8 cellular contexts compared by ENCODE assay signal in genomic region chr5:168578506-168579205, GRCh38. TPM values are rescaled to one million over a fixed set of nuclear protein-coding genes. Genes with fewer than 3 reads are reported as not detected.
DNase-seq lines count a peak whose midpoint lies in the region; ATAC-seq, FAIRE-seq and TF ChIP-seq lines count a peak whose summit lies in the region.

No MANE protein-coding gene starts in this region.

- peak overlapping the region; percentile 55 for H3K27ac Mint-ChIP-seq in astrocyte (ENCODE audit: unreplicated experiment)
- H3K27ac Mint-ChIP-seq in stimulated activated naive B cell treated with anti-CD40 and anti-IgM and Interleukin-4, amounts not matched to agents 10 μg/mL and 1 μg/mL and 100 μg/mL, for 72 hours = peak overlapping the region; percentile 94

- no peaks in the 10 kb centered on the region for H3K36me3 Mint-ChIP-seq in astrocyte (ENCODE audit: low read depth, unreplicated experiment)
- peaks cover 0 to 19% of the 10 kb centered on the region in 2 donors for H3K36me3 Mint-ChIP-seq in stimulated activated naive B cell treated with anti-CD40 and anti-IgM and Interleukin-4, amounts not matched to agents 10 μg/mL and 1 μg/mL and 100 μg/mL, for 72 hours

- H2AFZ ChIP-seq in astrocyte (ENCODE audit: low read depth, low read length) = peak overlapping the region; percentile 50

- TF ChIP-seq POLR2A in NB4 (IDR thresholded peaks at IDR 0.05; ENCODE audit: extremely low read depth, insufficient read length) = no peak

- in situ Hi-C loops in GM13977 (cut with MboI; ENCODE audit: low pct_unique_long_range_greater_than_20kb, low sequenced_read_pairs, unreplicated experiment) = no loop called here

- no peak for TF ChIP-seq CTCF in HFF-Myc (IDR thresholded peaks at IDR 0.05; ENCODE audit: low read depth, low read length, missing control alignments)
- TF ChIP-seq CTCF in NB4 (IDR thresholded peaks at IDR 0.05; ENCODE audit: low read depth, low read length) = no peak
- TF ChIP-seq CTCF in astrocyte (IDR thresholded peaks at IDR 0.05; ENCODE audit: insufficient read depth, low read depth, low read length) = no peak
- no peak for TF ChIP-seq CTCF in kidney (IDR thresholded peaks at IDR 0.05; ENCODE audit: borderline replicate concordance, extremely low read depth, insufficient read depth)
- TF ChIP-seq CTCF in GM13977 (IDR thresholded peaks at IDR 0.05; ENCODE audit: extremely low read depth, insufficient read depth, missing control alignments) = no peak

- H3K36me3 ChIP-seq in astrocyte (ENCODE audit: insufficient read depth, low read length) (no peaks in the 10 kb centered on the region), kidney (ENCODE audit: control insufficient read depth in 1 of 2, insufficient read depth in 2 of 2, low read length in 2 of 2) (no peaks in the 10 kb centered on the region)

- H3K9me3 Mint-ChIP-seq in astrocyte (ENCODE audit: unreplicated experiment) = peaks cover 6% of the 10 kb centered on the region
- peaks cover 0 to 4% of the 10 kb centered on the region in 2 donors for H3K9me3 Mint-ChIP-seq in stimulated activated naive B cell treated with anti-CD40 and anti-IgM and Interleukin-4, amounts not matched to agents 10 μg/mL and 1 μg/mL and 100 μg/mL, for 72 hours

- H3K9ac ChIP-seq in astrocyte (ENCODE audit: low read length) (peak overlapping the region; percentile 92), kidney (ENCODE audit: low read length in 2 of 2) (peak overlapping the region; percentile 30 to 93)

- FAIRE-seq in astrocyte (lab: Jason Lieb, UNC) = no peak
- no peak for FAIRE-seq in kidney (lab: Jason Lieb, UNC)

- H3K4me1 ChIP-seq in astrocyte (ENCODE audit: insufficient read depth, low read length) (peaks cover 5% of the 10 kb centered on the region), kidney (ENCODE audit: control insufficient read depth in 1 of 2, insufficient read depth in 1 of 2, low read depth in 1 of 2, low read length in 2 of 2) (peaks cover 0 to 7% of the 10 kb centered on the region in 2 donors)

- peak overlapping the region; percentile 93 for H3K4me2 ChIP-seq in astrocyte (ENCODE audit: low read length)

- H3K9me3 ChIP-seq in astrocyte (ENCODE audit: insufficient read depth, low read depth, low read length) (no peaks in the 10 kb centered on the region), kidney (ENCODE audit: control insufficient read depth in 1 of 2, low read length in 2 of 2) (no peaks in the 10 kb centered on the region)

- no peaks in the 10 kb centered on the region for H3K27me3 ChIP-seq in astrocyte (ENCODE audit: insufficient read depth, low read length)

- peaks cover 50% of the 10 kb centered on the region for H4K20me1 ChIP-seq in astrocyte (ENCODE audit: insufficient read depth, low read length)

- H3K27ac ChIP-seq in astrocyte (ENCODE audit: low read depth, low read length) (peak overlapping the region; percentile 84), kidney (ENCODE audit: low read depth in 2 of 2, low read length in 2 of 2) (peak overlapping the region; percentile 77 to 92)

- no peaks in the 10 kb centered on the region for H3K27me3 Mint-ChIP-seq in astrocyte (ENCODE audit: low read depth, unreplicated experiment)
- no peaks in the 10 kb centered on the region for H3K27me3 Mint-ChIP-seq in stimulated activated naive B cell treated with anti-CD40 and anti-IgM and Interleukin-4, amounts not matched to agents 10 μg/mL and 1 μg/mL and 100 μg/mL, for 72 hours

- intact Hi-C loops in kidney (cut with DNase I) = no loop called here

- peaks cover 21% of the 10 kb centered on the region for H3K4me1 Mint-ChIP-seq in astrocyte (ENCODE audit: low read depth, unreplicated experiment)
- H3K4me1 Mint-ChIP-seq in stimulated activated naive B cell treated with anti-CD40 and anti-IgM and Interleukin-4, amounts not matched to agents 10 μg/mL and 1 μg/mL and 100 μg/mL, for 72 hours = peaks cover 16 to 39% of the 10 kb centered on the region in 2 donors

- peaks cover 51% of the 10 kb centered on the region for H3K79me2 ChIP-seq in astrocyte (ENCODE audit: insufficient read depth, low read length)

- DNase-seq in SHP77 (lab: John Stamatoyannopoulos, UW) (peak; percentile 20 to 49), SHP77 treated with DMSO at 0.1 percent for 48 hours (lab: John Stamatoyannopoulos, UW) (no peak), HFF-Myc (ENCODE audit: extremely low read depth, low read depth) (no peak), NB4 (ENCODE audit: low read depth) (no peak), astrocyte (ENCODE audit: low read depth) (no peak), kidney (no peak), GM13977 (ENCODE audit: low spot score) (no peak)
- no peak for DNase-seq in stimulated activated naive B cell treated with anti-CD40 and anti-IgM and Interleukin-4, amounts not matched to agents 10 μg/mL and 1 μg/mL and 100 μg/mL, for 72 hours

- peak overlapping the region; percentile 81 for H3K4me3 ChIP-seq in HFF-Myc (replicated peaks; ENCODE audit: low read depth, low read length)
- H3K4me3 ChIP-seq in NB4 (ENCODE audit: low read depth, low read length) = peak overlapping the region; percentile 98
- peak overlapping the region; percentile 94 for H3K4me3 ChIP-seq in astrocyte (ENCODE audit: insufficient read depth, low read depth, low read length)
- peak overlapping the region; percentile 68 to 90 for H3K4me3 ChIP-seq in kidney (ENCODE audit: low read length in 2 of 2)

- peak overlapping the region; percentile 99 for H3K4me3 Mint-ChIP-seq in astrocyte (ENCODE audit: unreplicated experiment)
- H3K4me3 Mint-ChIP-seq in stimulated activated naive B cell treated with anti-CD40 and anti-IgM and Interleukin-4, amounts not matched to agents 10 μg/mL and 1 μg/mL and 100 μg/mL, for 72 hours = peak overlapping the region; percentile 86 to 90

- ATAC-seq in stimulated activated naive B cell treated with anti-CD40 and anti-IgM and Interleukin-4, amounts not matched to agents 10 μg/mL and 1 μg/mL and 100 μg/mL, for 72 hours (replicated peaks) = peak in 1 of 2 donors; percentile 10

RNA-seq across cellular contexts. Expression of gene PANK3, which starts 0.5 kb away (rescaled TPM):
- total RNA-seq in astrocyte = 82.9 and 107 TPM in 2 replicates
- total RNA-seq in kidney = 36.9 TPM
- polyA plus RNA-seq in kidney (ENCODE audit: insufficient read depth, low read depth, low replicate concordance) = 7.7 TPM

RNA-seq across cellular contexts. Expression of gene FBLL1, which starts 49.6 kb away (rescaled TPM):
- total RNA-seq in astrocyte (3.3 and 4.5 TPM in 2 replicates), kidney (0.47 TPM)
- polyA plus RNA-seq in kidney (ENCODE audit: insufficient read depth, low read depth, low replicate concordance) = not detected

Comparison
In these comparisons a context has a peak if more than half of its experiments do, and no peak if none do; other contexts are left out.
1. DNase-seq: peak in SHP77 (2 of 2); none in SHP77 treated with DMSO at 0.1 percent for 48 hours (single experiment), HFF-Myc (single experiment), NB4 (single experiment), astrocyte (single experiment), kidney (single experiment), stimulated activated naive B cell treated with anti-CD40 and anti-IgM and Interleukin-4, amounts not matched to agents 10 μg/mL and 1 μg/mL and 100 μg/mL, for 72 hours (single experiment) and GM13977 (single experiment).
2. Peak in every context shown above with its lines, with median percentiles within 50 percentile points of each other: H3K4me3 ChIP-seq.